ENCODE assay signal across 9 cellular contexts in the genomic region with DNA sequence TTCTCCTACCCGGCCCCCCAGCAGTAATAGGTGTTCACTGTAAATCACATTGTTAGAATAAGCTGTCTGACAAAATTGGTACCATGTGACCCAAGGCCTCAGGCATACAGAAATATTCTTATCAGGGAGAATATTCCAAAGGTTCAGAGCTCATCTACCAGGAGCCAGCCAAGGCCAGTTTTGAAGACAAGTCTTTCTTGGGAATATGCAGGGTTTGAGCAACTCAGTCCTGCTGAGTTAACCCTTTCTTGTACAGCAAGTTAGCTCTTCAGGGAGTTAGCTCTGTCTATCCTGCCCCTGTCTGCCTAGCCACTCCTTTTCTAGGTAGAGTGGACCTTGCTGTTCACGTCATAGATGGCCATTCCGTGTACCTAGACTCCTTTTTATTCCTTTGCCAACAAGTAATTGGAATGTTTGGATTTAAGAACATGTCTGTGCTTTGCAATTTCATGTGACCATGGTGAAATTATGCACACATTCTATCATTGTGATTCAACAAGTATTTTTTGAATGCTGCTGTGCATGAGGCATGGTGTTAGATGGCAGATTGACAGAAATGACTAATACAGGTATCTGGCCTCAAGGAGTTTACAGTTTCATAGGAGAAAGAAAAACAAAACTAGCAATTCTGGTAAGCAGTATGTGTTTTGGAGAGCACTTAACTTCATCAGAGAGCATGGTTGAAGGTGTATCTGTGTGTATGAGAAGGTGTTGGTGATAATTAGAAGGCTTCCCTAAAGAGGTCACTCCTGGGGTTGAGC. TPM values are rescaled to one million over a fixed set of nuclear protein-coding genes. Genes with fewer than 3 reads are reported as not detected.
DNase-seq lines count a peak whose midpoint lies in the region; ATAC-seq, FAIRE-seq and TF ChIP-seq lines count a peak whose summit lies in the region.
"Had no signal": no experiment of that assay in that cellular context is flagged by ENCODE, and none has a peak within 500 bp of the region (broad histone marks: within the 10 kb centered on the region; RNA-seq: fewer than 3 reads in every experiment).

No MANE protein-coding gene starts in this region.

- FAIRE-seq in D721Med (lab: Jason Lieb, UNC), result no peak

- H3K4me3 ChIP-seq in CD8-positive, alpha-beta T cell (ENCODE audit: low read depth, low read length), result no peak overlapping the region
- H3K4me3 ChIP-seq in fibroblast of pulmonary artery (replicated peaks; ENCODE audit: low read depth, low read length), result no peak overlapping the region

- no peaks in the 10 kb centered on the region for H3K9me3 ChIP-seq in CD8-positive, alpha-beta T cell (ENCODE audit: low read length)

- peaks cover 16% of the 10 kb centered on the region for H3K36me3 Mint-ChIP-seq in CD8-positive, alpha-beta T cell
- peaks cover 17% of the 10 kb centered on the region for H3K36me3 Mint-ChIP-seq in T-cell

- no peak overlapping the region for H3K4me3 Mint-ChIP-seq in CD8-positive, alpha-beta T cell
- no peak overlapping the region for H3K4me3 Mint-ChIP-seq in T-cell

- H3K27ac ChIP-seq in CD8-positive, alpha-beta T cell (ENCODE audit: low read depth, low read length), result no peak overlapping the region

- peaks cover 89% of the 10 kb centered on the region for H3K4me1 Mint-ChIP-seq in CD8-positive, alpha-beta T cell (ENCODE audit: low read depth)
- H3K4me1 Mint-ChIP-seq in T-cell, result peaks cover 86 to 89% (median 87%) of the 10 kb centered on the region in 3 donors

- H3K4me1 ChIP-seq in CD8-positive, alpha-beta T cell (ENCODE audit: insufficient read depth, low read length), result peaks cover 86% of the 10 kb centered on the region

- intact Hi-C loops in CD8-positive, alpha-beta T cell (cut with DNase I, micrococcal nuclease), result loop anchor here in 1 of 2 experiments (1.0 kb wide), 1 partner anchor 8 kb away; no protein-coding TSS in a partner anchor

- no peaks in the 10 kb centered on the region for H3K27me3 ChIP-seq in CD8-positive, alpha-beta T cell (ENCODE audit: insufficient read depth, low read length)

- no peaks in the 10 kb centered on the region for H3K27me3 Mint-ChIP-seq in CD8-positive, alpha-beta T cell (ENCODE audit: low read depth)
- no peaks in the 10 kb centered on the region for H3K27me3 Mint-ChIP-seq in T-cell

- no peaks in the 10 kb centered on the region for H3K9me3 Mint-ChIP-seq in CD8-positive, alpha-beta T cell
- H3K9me3 Mint-ChIP-seq in T-cell, result no peaks in the 10 kb centered on the region

- CTCF ChIA-PET in CD8-positive, alpha-beta T cell (lab: Charles Lee), result interaction anchor here (1.2 to 3.0 kb wide), 6 partner anchors 8 to 152 kb away, joined by 3 to 10 read pairs (median 6); no protein-coding TSS in a partner anchor
- CTCF ChIA-PET in T-cell (lab: Charles Lee), result interaction anchor here in 1 of 2 donors (0.5 to 1.0 kb wide), 2 partner anchors 8 to 20 kb away, joined by 3 to 7 read pairs; no protein-coding TSS in a partner anchor

- DNase-seq in CD8-positive, alpha-beta T cell, result no peak
- DNase-seq in T-cell (no peak), fibroblast of pulmonary artery (ENCODE audit: low read depth) (peak; percentile 50), OCI-M2 (lab: John Stamatoyannopoulos, UW; ENCODE audit: unreplicated experiment) (no peak), D721Med (ENCODE audit: insufficient read length, low spot score) (no peak)
- DNase-seq in central memory CD4-positive, alpha-beta T cell, result no peak
- DNase-seq: DMS53 had no signal

- peak overlapping the region; percentile 75 for H3K27ac Mint-ChIP-seq in CD8-positive, alpha-beta T cell
- H3K27ac Mint-ChIP-seq in T-cell, result peak overlapping the region; percentile 48 to 59

- ATAC-seq in CD8-positive, alpha-beta T cell, result no peak
- peak; percentile 36 for ATAC-seq in GM19463 (IDR thresholded peaks at IDR 0.05; ENCODE audit: unreplicated experiment)
- ATAC-seq in T-cell (replicated peaks in 1 of 4), result no peak
- no peak for ATAC-seq in GM21381 (IDR thresholded peaks at IDR 0.05; ENCODE audit: unreplicated experiment)

- no peak for TF ChIP-seq CTCF in CD8-positive, alpha-beta T cell (IDR thresholded peaks at IDR 0.05)
- no peak for TF ChIP-seq CTCF in fibroblast of pulmonary artery (IDR thresholded peaks at IDR 0.05; ENCODE audit: low read length, missing control alignments)
- TF ChIP-seq CTCF in D721Med (IDR thresholded peaks at IDR 0.05; ENCODE audit: insufficient read depth, missing control alignments), result no peak

- no peaks in the 10 kb centered on the region for H3K36me3 ChIP-seq in CD8-positive, alpha-beta T cell (ENCODE audit: insufficient read depth, low read length)

- POLR2A ChIA-PET in CD8-positive, alpha-beta T cell (lab: Charles Lee), result interaction anchor here (1.1 to 2.6 kb wide), 4 partner anchors 7 to 23 kb away, joined by 4 to 15 read pairs (median 8); a partner anchor contains a TSS
- POLR2A ChIA-PET in T-cell (lab: Charles Lee), result no interaction called here

RNA-seq across cellular contexts. Expression of a gene that starts 22.6 kb away (rescaled TPM):
- total RNA-seq in CD8-positive, alpha-beta T cell, result 10 to 100 TPM; 24.2 to 25.8 TPM
- 10 to 100 TPM; 22.3 to 36.9 (median 31.7) TPM for total RNA-seq in T-cell
